ENCODE assay signal across 9 cellular contexts in the genomic region with DNA sequence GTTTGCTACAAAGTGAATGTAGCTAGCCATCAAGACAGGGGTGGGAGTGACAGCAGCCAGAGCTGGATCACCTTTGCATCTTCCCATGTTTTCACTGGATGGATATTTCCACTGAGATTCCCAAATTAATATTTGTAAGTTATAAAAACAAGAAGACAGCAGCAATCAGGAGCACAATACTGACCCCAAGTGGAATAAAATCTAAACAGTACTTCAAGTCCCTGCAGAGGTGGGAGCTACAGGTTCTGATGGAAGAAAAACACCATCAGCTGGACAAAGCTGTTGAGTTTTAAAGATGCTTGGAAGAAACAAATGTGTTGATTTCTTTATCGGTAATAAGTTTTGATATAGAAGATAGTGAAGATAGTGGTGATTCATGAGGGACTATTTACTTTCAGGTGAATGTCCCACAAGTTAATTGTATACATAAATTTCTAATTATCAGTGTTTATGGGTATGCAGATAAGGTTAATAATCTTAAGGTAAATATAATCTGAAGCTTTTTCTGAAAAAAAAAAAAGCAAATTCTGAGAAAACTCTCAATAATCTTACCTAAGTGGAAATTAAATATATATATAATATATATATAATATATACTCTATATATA.
A peak's percentile ranks its signal among the peaks of the same experiment; 100 is the strongest.
DNase-seq lines count a peak whose midpoint lies in the region; ATAC-seq and TF ChIP-seq lines count a peak whose summit lies in the region.
"Had no signal": no experiment of that assay in that cellular context is flagged by ENCODE, and none has a peak within 500 bp of the region (broad histone marks: within the 10 kb centered on the region; RNA-seq: fewer than 3 reads in every experiment).

No MANE protein-coding gene starts in this region.

- WGBS in gastroesophageal sphincter (ENCODE audit: low coverage in 1 of 2), 2 donors: 53 to 55% methylated on average over 1 of the region's 1 CpG

- peaks cover 0 to 21% (median 4%) of the 10 kb centered on the region in 3 donors for H3K4me1 ChIP-seq in gastroesophageal sphincter

- no peaks in the 10 kb centered on the region for H3K27me3 ChIP-seq in gastroesophageal sphincter
- H3K27me3 ChIP-seq: neutrophil had no signal

- H3K9me3 ChIP-seq in gastroesophageal sphincter: no peaks in the 10 kb centered on the region
- H3K9me3 ChIP-seq: neutrophil had no signal

- peak; percentile 4 for DNase-seq in DMS79 treated with DMSO at 0.1 percent for 48 hours (lab: John Stamatoyannopoulos, UW)
- DNase-seq in DMS79 (lab: John Stamatoyannopoulos, UW): no peak
- peak; percentile 46 for DNase-seq in RKO (ENCODE audit: low spot score)
- DNase-seq in skeletal muscle cell (ENCODE audit: low read depth): peak; percentile 13
- DNase-seq in stimulated activated CD4-positive, alpha-beta T cell treated with anti-CD3 and anti-CD28 coated beads, Interleukin-15, amount 100 ng/mL, for 24 hours: no peak
- DNase-seq in cortex of kidney (lab: John Stamatoyannopoulos, UW): no peak

- no peak overlapping the region for H3K4me3 ChIP-seq in gastroesophageal sphincter
- H3K4me3 ChIP-seq in skeletal muscle cell (ENCODE audit: low read depth, low read length): no peak overlapping the region

- H3K27ac ChIP-seq in gastroesophageal sphincter: no peak overlapping the region
- H3K27ac ChIP-seq: neutrophil had no signal

- TF ChIP-seq CTCF in gastroesophageal sphincter (IDR thresholded peaks at IDR 0.05): peak; percentile 18 to 69 (median 54)

- no peak for TF ChIP-seq EP300 in gastroesophageal sphincter (IDR thresholded peaks at IDR 0.05)

- no peaks in the 10 kb centered on the region for H3K36me3 ChIP-seq in gastroesophageal sphincter
- H3K36me3 ChIP-seq: neutrophil had no signal

- no peak for TF ChIP-seq POLR2A in gastroesophageal sphincter (IDR thresholded peaks at IDR 0.05)

- ATAC-seq in gastroesophageal sphincter (no peak), HG03280 (IDR thresholded peaks at IDR 0.05; ENCODE audit: unreplicated experiment) (no peak)

Comparison
In these comparisons a context has a peak if more than half of its experiments do, and no peak if none do; other contexts are left out.
1. DNase-seq: peak in DMS79 treated with DMSO at 0.1 percent for 48 hours (single experiment), RKO (single experiment) and skeletal muscle cell (single experiment); none in DMS79 (single experiment), stimulated activated CD4-positive, alpha-beta T cell treated with anti-CD3 and anti-CD28 coated beads, Interleukin-15, amount 100 ng/mL, for 24 hours (single experiment) and cortex of kidney (single experiment).